ENCODE assay signal across 28 cellular contexts in the genomic region with DNA sequence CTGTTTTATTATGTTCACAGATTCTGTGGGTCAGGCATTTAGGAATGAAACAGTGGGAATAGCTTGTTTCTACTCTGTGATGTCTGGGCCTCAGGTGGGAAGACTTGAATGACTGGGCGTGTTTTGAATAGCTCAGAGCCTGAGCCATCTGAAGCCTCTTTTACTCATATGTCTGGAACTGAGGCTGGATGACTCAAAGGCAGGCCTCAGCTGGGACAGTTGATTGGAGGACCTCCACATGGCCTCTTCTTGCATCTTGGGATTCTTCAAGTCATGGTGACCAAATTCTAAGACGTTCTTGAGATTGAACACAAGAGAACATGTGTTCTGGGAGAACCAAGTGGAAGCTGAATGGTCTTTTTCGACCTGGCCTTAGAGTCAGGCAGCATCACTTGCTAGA. TPM values are rescaled to one million over a fixed set of nuclear protein-coding genes. Genes with fewer than 3 reads are reported as not detected.
DNase-seq lines count a peak whose midpoint lies in the region; TF ChIP-seq lines count a peak whose summit lies in the region.
"Had no signal": no experiment of that assay in that cellular context is flagged by ENCODE, and none has a peak within 500 bp of the region (broad histone marks: within the 10 kb centered on the region; RNA-seq: fewer than 3 reads in every experiment).

No MANE protein-coding gene starts in this region.

- H3K27me3 Mint-ChIP-seq in MCF 10A (ENCODE audit: insufficient read depth, unreplicated experiment) = no peaks in the 10 kb centered on the region

- H3K4me1 ChIP-seq in breast epithelium = no peaks in the 10 kb centered on the region
- no peaks in the 10 kb centered on the region for H3K4me1 ChIP-seq in OCI-LY7 (ENCODE audit: insufficient read depth, low read length, poor library complexity, severe bottlenecking)
- no peaks in the 10 kb centered on the region for H3K4me1 ChIP-seq in suprapubic skin
- H3K4me1 ChIP-seq: tibial nerve had no signal

- DNase-seq in MCF 10A (ENCODE audit: unreplicated experiment) = peak; percentile 17
- DNase-seq in breast epithelium (ENCODE audit: low spot score in 2 of 2) = no peak
- DNase-seq in amniotic epithelial cell (ENCODE audit: low read depth) = peak; percentile 56
- DNase-seq in fibroblast of the aortic adventitia (ENCODE audit: low read depth) = peak; percentile 23
- DNase-seq in stromal cell of bone marrow (ENCODE audit: low read depth) = peak; percentile 27
- no peak for DNase-seq in OCI-LY7 (ENCODE audit: low spot score)
- no peak for DNase-seq in activated T-cell treated with anti-CD3 and anti-CD28 coated beads, Interleukin-2, amount 50 U/mL, for 1 hour
- no peak for DNase-seq in suprapubic skin (ENCODE audit: low spot score in 2 of 2)
- DNase-seq: activated CD4-positive, alpha-beta T cell treated with anti-CD3 and anti-CD28 coated beads, Interleukin-2, amount 50 U/mL, for 48 hours; activated naive CD4-positive, alpha-beta T cell treated with anti-CD3 and anti-CD28 coated beads, Interleukin-2, amount 10 ng/mL, durations not matched to agents 7 days and 5 days; activated T-cell treated with anti-CD3 and anti-CD28 coated beads, Interleukin-2, amount 50 U/mL, for 4 hours; CD4-positive, CD25-positive, alpha-beta regulatory T cell; DMS153; H7; hippocampal formation; left cardiac atrium; midbrain; NCI-H1930; NCI-H510A; SIG-M5; stimulated activated naive CD4-positive, alpha-beta T cell had no signal

- H3K9me3 ChIP-seq in breast epithelium = no peaks in the 10 kb centered on the region
- no peaks in the 10 kb centered on the region for H3K9me3 ChIP-seq in OCI-LY7 (ENCODE audit: low read length)
- H3K9me3 ChIP-seq in suprapubic skin = no peaks in the 10 kb centered on the region
- H3K9me3 ChIP-seq: tibial nerve had no signal

- intact Hi-C loops in MCF 10A (cut with micrococcal nuclease) = no loop called here
- intact Hi-C loops in breast epithelium (cut with DNase I; ENCODE audit: low total_unique reads) = no loop called here
- intact Hi-C loops in OCI-LY7 (cut with micrococcal nuclease; ENCODE audit: unreplicated experiment) = no loop called here

- no peaks in the 10 kb centered on the region for H3K79me2 ChIP-seq in OCI-LY7 (ENCODE audit: insufficient read depth, low read depth, low read length)

- H3K4me2 ChIP-seq in OCI-LY7 (ENCODE audit: low read length) = no peak overlapping the region

- no peak overlapping the region for H2AFZ ChIP-seq in OCI-LY7 (ENCODE audit: low read length)

- no peaks in the 10 kb centered on the region for H3K4me1 Mint-ChIP-seq in MCF 10A (ENCODE audit: insufficient read depth, unreplicated experiment)
- H3K4me1 Mint-ChIP-seq: activated naive CD4-positive, alpha-beta T cell treated with anti-CD3 and anti-CD28 coated beads, Interleukin-2, amount 10 ng/mL, durations not matched to agents 7 days and 5 days; brain; CD4-positive, CD25-positive, alpha-beta regulatory T cell had no signal

- BruUV-seq in MCF 10A (replicated peaks; lab: Mats Ljungman, UMichigan) = no TSS peak
- BruUV-seq in OCI-LY7 (replicated peaks; lab: Mats Ljungman, UMichigan) = no TSS peak

- H3K27ac ChIP-seq in breast epithelium (no peak overlapping the region), OCI-LY7 (ENCODE audit: low read depth, low read length, poor library complexity, severe bottlenecking) (no peak overlapping the region), suprapubic skin (no peak overlapping the region)
- H3K27ac ChIP-seq: 22Rv1, HL-60, tibial nerve, VCaP had no signal

- H3K4me3 ChIP-seq in breast epithelium (no peak overlapping the region), fibroblast of the aortic adventitia (ENCODE audit: low read depth, low read length) (no peak overlapping the region), OCI-LY7 (ENCODE audit: low read depth, low read length, poor library complexity, severe bottlenecking) (no peak overlapping the region), suprapubic skin (no peak overlapping the region)
- H3K4me3 ChIP-seq: tibial nerve had no signal

- no peaks in the 10 kb centered on the region for H3K9me2 ChIP-seq in OCI-LY7 (ENCODE audit: insufficient read depth, low read length)

- H3K36me3 ChIP-seq in breast epithelium (no peaks in the 10 kb centered on the region), OCI-LY7 (ENCODE audit: insufficient read depth, low read length) (no peaks in the 10 kb centered on the region), suprapubic skin (no peaks in the 10 kb centered on the region)
- H3K36me3 ChIP-seq: tibial nerve had no signal

- TF ChIP-seq POLR2A in breast epithelium (IDR thresholded peaks at IDR 0.05) (no peak), suprapubic skin (IDR thresholded peaks at IDR 0.05) (no peak)

- no peaks in the 10 kb centered on the region for H3K9me3 Mint-ChIP-seq in MCF 10A (ENCODE audit: unreplicated experiment)
- H3K9me3 Mint-ChIP-seq: activated naive CD4-positive, alpha-beta T cell treated with anti-CD3 and anti-CD28 coated beads, Interleukin-2, amount 10 ng/mL, durations not matched to agents 7 days and 5 days; activated T-cell treated with anti-CD3 and anti-CD28 coated beads, Interleukin-2, amount 50 U/mL, for 4 hours; neural crest cell; T-helper 1 cell treated with Interleukin-12 subunit alpha and Interleukin-12 subunit beta and Interleukin-4 antibody, amounts not matched to agents 30 μg/mL and 1 μg/mL, for 36 hours had no signal

- H3K4me3 Mint-ChIP-seq in MCF 10A (ENCODE audit: unreplicated experiment) = no peak overlapping the region
- H3K4me3 Mint-ChIP-seq: activated naive CD4-positive, alpha-beta T cell treated with anti-CD3 and anti-CD28 coated beads, Interleukin-2, amount 10 ng/mL, durations not matched to agents 7 days and 5 days; activated T-cell treated with anti-CD3 and anti-CD28 coated beads, Interleukin-2, amount 50 U/mL, for 4 hours; brain; CD4-positive, CD25-positive, alpha-beta regulatory T cell; neural crest cell; T-helper 1 cell treated with Interleukin-12 subunit alpha and Interleukin-12 subunit beta and Interleukin-4 antibody, amounts not matched to agents 30 μg/mL and 1 μg/mL, for 36 hours had no signal

- no peaks in the 10 kb centered on the region for H4K20me1 ChIP-seq in OCI-LY7 (ENCODE audit: insufficient read depth, low read length)

- no peak for TF ChIP-seq EP300 in suprapubic skin (IDR thresholded peaks at IDR 0.05)

- 84% methylated on average over 3 of the region's 3 CpGs for WGBS in suprapubic skin

- POLR2A ChIA-PET in MCF 10A (lab: Yijun Ruan, JAX) = interaction anchor here (0.7 kb wide), 1 partner anchor 26 kb away, joined by 5 read pairs; no protein-coding TSS in a partner anchor
- POLR2A ChIA-PET in OCI-LY7 (lab: Charles Lee) = interaction anchor here (0.7 kb wide), 1 partner anchor 98 kb away, joined by 3 read pairs; no protein-coding TSS in a partner anchor

- CTCF ChIA-PET in MCF 10A (lab: Yijun Ruan, JAX) (interaction anchor here (0.6 kb wide), 1 partner anchor 603 kb away, joined by 3 read pairs; no protein-coding TSS in a partner anchor), OCI-LY7 (lab: Charles Lee; ENCODE audit: unreplicated experiment) (no interaction called here)

- no peak overlapping the region for H3K27ac Mint-ChIP-seq in MCF 10A (ENCODE audit: low read depth, unreplicated experiment)
- H3K27ac Mint-ChIP-seq: activated naive CD4-positive, alpha-beta T cell treated with anti-CD3 and anti-CD28 coated beads, Interleukin-2, amount 10 ng/mL, durations not matched to agents 7 days and 5 days; CD4-positive, CD25-positive, alpha-beta regulatory T cell; T-helper 1 cell treated with Interleukin-12 subunit alpha and Interleukin-12 subunit beta and Interleukin-4 antibody, amounts not matched to agents 30 μg/mL and 1 μg/mL, for 36 hours had no signal

- no peak for TF ChIP-seq CTCF in MCF 10A (IDR thresholded peaks at IDR 0.05; ENCODE audit: unreplicated experiment)
- TF ChIP-seq CTCF in breast epithelium (IDR thresholded peaks at IDR 0.05) = no peak
- no peak for TF ChIP-seq CTCF in fibroblast of the aortic adventitia (IDR thresholded peaks at IDR 0.05; ENCODE audit: insufficient read depth, low read length)
- TF ChIP-seq CTCF in OCI-LY7 (conservative IDR thresholded peaks at IDR 0.05; ENCODE audit: low read length) = no peak
- TF ChIP-seq CTCF in suprapubic skin (IDR thresholded peaks at IDR 0.05) = no peak

- H3K27me3 ChIP-seq in breast epithelium (no peaks in the 10 kb centered on the region), suprapubic skin (peaks cover 8% of the 10 kb centered on the region)

- no peaks in the 10 kb centered on the region for H3K36me3 Mint-ChIP-seq in MCF 10A (ENCODE audit: insufficient read depth, unreplicated experiment)
- H3K36me3 Mint-ChIP-seq: activated naive CD4-positive, alpha-beta T cell treated with anti-CD3 and anti-CD28 coated beads, Interleukin-2, amount 10 ng/mL, durations not matched to agents 7 days and 5 days; brain; CD4-positive, CD25-positive, alpha-beta regulatory T cell had no signal

RNA-seq across cellular contexts. Expression of gene TBX3, which starts 45.8 kb away (rescaled TPM):
- total RNA-seq in MCF 10A (2022) (6.6 and 8.0 TPM in 2 replicates), breast epithelium (100 to 1,000 TPM in 1 of 3 donors, 10 to 100 TPM in 2; 21.3 to 115 (median 78.3) TPM), fibroblast of the aortic adventitia (ENCODE audit: low replicate concordance) (5.7 and 12.8 TPM in 2 replicates), OCI-LY7 (2022) (not detected in 2 replicates), suprapubic skin (10 to 100 TPM; 23.4 to 35.6 (median 28.7) TPM)
- not detected in 2 replicates for total RNA-seq in OCI-LY7 (2014; rRNA removed; shearing (Covaris generic))
- total RNA-seq: CD4-positive, CD25-positive, alpha-beta regulatory T cell had no signal

Comparison
In these comparisons a context has a peak if more than half of its experiments do, and no peak if none do; other contexts are left out.
1. DNase-seq: peak in MCF 10A (single experiment), amniotic epithelial cell (single experiment), fibroblast of the aortic adventitia (single experiment) and stromal cell of bone marrow (single experiment); none in breast epithelium (0 of 2), OCI-LY7 (single experiment), activated T-cell treated with anti-CD3 and anti-CD28 coated beads, Interleukin-2, amount 50 U/mL, for 1 hour (single experiment) and suprapubic skin (0 of 2).